In genomic region chr16:370443-370842, GRCh38 we compare ENCODE assay signal across 1 cellular context.
TF ChIP-seq lines count a peak whose summit lies in the region.

MRPL28 (minus strand) TSS chr16:370538; CDS start chr16:370218, 320 bp downstream.

TF ChIP-seq in HepG2, 621 proteins besides CTCF, POLR2A, EP300 and RAD21 (continued from another document and continues in another):
- TF ChIP-seq BCL3 (CRISPR knock-in tag; IDR thresholded peaks at IDR 0.05) (no peak), ZNF552 (CRISPR knock-in tag; IDR thresholded peaks at IDR 0.05; ENCODE audit: borderline replicate concordance) (no peak), ZGPAT (CRISPR knock-in tag; IDR thresholded peaks at IDR 0.05) (peak; percentile 47; the same call in 1 of the 2 replicates), ZFP36 (IDR thresholded peaks at IDR 0.05; ENCODE audit: borderline replicate concordance, low read depth, low read length, partially characterized antibody) (no peak), ZNF569 (CRISPR knock-in tag; IDR thresholded peaks at IDR 0.05; ENCODE audit: borderline replicate concordance) (no peak), JUND (CRISPR knock-in tag; IDR thresholded peaks at IDR 0.05) (no peak), ERF (CRISPR knock-in tag; IDR thresholded peaks at IDR 0.05) (peak; percentile 35; the same call in 1 of the 2 replicates), REL (CRISPR knock-in tag; conservative IDR thresholded peaks at IDR 0.05) (no peak), ATF4 (CRISPR knock-in tag; IDR thresholded peaks at IDR 0.05) (no peak), ZNF180 (CRISPR knock-in tag; IDR thresholded peaks at IDR 0.05; ENCODE audit: borderline replicate concordance, low read depth) (no peak), ZFP1 (CRISPR knock-in tag; IDR thresholded peaks at IDR 0.05) (no peak), MTF1 (CRISPR knock-in tag; IDR thresholded peaks at IDR 0.05) (no peak), SRY (CRISPR knock-in tag; IDR thresholded peaks at IDR 0.05) (no peak), RAD51 (IDR thresholded peaks at IDR 0.05; ENCODE audit: borderline replicate concordance) (no peak), ZSCAN22 (CRISPR knock-in tag; IDR thresholded peaks at IDR 0.05) (no peak), THAP11 (CRISPR knock-in tag; IDR thresholded peaks at IDR 0.05) (peak; percentile 82), NCOA1 (CRISPR knock-in tag; IDR thresholded peaks at IDR 0.05) (no peak), TFDP1 (CRISPR knock-in tag; IDR thresholded peaks at IDR 0.05; ENCODE audit: borderline replicate concordance) (no peak), ZMYM4 (CRISPR knock-in tag; IDR thresholded peaks at IDR 0.05) (0 out of 2 replicates have a peak, but pooled peaks have one; percentile 27), ZSCAN30 (CRISPR knock-in tag; IDR thresholded peaks at IDR 0.05) (no peak), NCOA5 (CRISPR knock-in tag; IDR thresholded peaks at IDR 0.05) (no peak), RNF219 (CRISPR knock-in tag; IDR thresholded peaks at IDR 0.05) (no peak), NR2C2 (CRISPR knock-in tag; IDR thresholded peaks at IDR 0.05; ENCODE audit: borderline replicate concordance) (peak; percentile 92), NCOA2 (CRISPR knock-in tag; IDR thresholded peaks at IDR 0.05) (0 out of 2 replicates have a peak, but pooled peaks have one; percentile 23), RORA (CRISPR knock-in tag; IDR thresholded peaks at IDR 0.05) (no peak), DNMT1 (CRISPR knock-in tag; IDR thresholded peaks at IDR 0.05) (no peak), ISX (CRISPR knock-in tag; conservative IDR thresholded peaks at IDR 0.05) (no peak), MBNL3 (CRISPR knock-in tag; conservative IDR thresholded peaks at IDR 0.05) (no peak)
- TF ChIP-seq, protein P1, sequence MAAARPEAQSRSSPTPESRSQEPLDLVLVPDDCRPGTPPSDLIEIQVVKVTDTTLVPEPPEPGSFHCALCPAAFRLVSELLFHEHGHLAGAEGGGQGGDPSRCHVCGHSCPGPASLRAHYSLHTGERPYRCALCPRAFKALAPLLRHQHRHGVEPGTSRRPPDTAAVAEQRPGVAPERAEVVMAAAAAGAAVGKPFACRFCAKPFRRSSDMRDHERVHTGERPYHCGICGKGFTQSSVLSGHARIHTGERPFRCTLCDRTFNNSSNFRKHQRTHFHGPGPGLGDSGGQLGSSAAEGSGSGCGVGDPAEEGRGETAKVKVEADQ (CRISPR knock-in tag; IDR thresholded peaks at IDR 0.05; ENCODE audit: borderline replicate concordance): no peak
- TF ChIP-seq, protein P2, sequence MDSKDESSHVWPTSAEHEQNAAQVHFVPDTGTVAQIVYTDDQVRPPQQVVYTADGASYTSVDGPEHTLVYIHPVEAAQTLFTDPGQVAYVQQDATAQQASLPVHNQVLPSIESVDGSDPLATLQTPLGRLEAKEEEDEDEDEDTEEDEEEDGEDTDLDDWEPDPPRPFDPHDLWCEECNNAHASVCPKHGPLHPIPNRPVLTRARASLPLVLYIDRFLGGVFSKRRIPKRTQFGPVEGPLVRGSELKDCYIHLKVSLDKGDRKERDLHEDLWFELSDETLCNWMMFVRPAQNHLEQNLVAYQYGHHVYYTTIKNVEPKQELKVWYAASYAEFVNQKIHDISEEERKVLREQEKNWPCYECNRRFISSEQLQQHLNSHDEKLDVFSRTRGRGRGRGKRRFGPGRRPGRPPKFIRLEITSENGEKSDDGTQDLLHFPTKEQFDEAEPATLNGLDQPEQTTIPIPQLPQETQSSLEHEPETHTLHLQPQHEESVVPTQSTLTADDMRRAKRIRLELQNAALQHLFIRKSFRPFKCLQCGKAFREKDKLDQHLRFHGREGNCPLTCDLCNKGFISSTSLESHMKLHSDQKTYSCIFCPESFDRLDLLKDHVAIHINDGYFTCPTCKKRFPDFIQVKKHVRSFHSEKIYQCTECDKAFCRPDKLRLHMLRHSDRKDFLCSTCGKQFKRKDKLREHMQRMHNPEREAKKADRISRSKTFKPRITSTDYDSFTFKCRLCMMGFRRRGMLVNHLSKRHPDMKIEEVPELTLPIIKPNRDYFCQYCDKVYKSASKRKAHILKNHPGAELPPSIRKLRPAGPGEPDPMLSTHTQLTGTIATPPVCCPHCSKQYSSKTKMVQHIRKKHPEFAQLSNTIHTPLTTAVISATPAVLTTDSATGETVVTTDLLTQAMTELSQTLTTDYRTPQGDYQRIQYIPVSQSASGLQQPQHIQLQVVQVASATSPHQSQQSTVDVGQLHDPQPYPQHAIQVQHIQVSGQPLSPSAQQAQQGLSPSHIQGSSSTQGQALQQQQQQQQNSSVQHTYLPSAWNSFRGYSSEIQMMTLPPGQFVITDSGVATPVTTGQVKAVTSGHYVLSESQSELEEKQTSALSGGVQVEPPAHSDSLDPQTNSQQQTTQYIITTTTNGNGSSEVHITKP (CRISPR knock-in tag; IDR thresholded peaks at IDR 0.05; ENCODE audit: low read depth): no peak
- TF ChIP-seq, protein P3, sequence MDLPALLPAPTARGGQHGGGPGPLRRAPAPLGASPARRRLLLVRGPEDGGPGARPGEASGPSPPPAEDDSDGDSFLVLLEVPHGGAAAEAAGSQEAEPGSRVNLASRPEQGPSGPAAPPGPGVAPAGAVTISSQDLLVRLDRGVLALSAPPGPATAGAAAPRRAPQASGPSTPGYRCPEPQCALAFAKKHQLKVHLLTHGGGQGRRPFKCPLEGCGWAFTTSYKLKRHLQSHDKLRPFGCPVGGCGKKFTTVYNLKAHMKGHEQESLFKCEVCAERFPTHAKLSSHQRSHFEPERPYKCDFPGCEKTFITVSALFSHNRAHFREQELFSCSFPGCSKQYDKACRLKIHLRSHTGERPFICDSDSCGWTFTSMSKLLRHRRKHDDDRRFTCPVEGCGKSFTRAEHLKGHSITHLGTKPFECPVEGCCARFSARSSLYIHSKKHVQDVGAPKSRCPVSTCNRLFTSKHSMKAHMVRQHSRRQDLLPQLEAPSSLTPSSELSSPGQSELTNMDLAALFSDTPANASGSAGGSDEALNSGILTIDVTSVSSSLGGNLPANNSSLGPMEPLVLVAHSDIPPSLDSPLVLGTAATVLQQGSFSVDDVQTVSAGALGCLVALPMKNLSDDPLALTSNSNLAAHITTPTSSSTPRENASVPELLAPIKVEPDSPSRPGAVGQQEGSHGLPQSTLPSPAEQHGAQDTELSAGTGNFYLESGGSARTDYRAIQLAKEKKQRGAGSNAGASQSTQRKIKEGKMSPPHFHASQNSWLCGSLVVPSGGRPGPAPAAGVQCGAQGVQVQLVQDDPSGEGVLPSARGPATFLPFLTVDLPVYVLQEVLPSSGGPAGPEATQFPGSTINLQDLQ (CRISPR knock-in tag; IDR thresholded peaks at IDR 0.05): no peak
- TF ChIP-seq, protein P4, sequence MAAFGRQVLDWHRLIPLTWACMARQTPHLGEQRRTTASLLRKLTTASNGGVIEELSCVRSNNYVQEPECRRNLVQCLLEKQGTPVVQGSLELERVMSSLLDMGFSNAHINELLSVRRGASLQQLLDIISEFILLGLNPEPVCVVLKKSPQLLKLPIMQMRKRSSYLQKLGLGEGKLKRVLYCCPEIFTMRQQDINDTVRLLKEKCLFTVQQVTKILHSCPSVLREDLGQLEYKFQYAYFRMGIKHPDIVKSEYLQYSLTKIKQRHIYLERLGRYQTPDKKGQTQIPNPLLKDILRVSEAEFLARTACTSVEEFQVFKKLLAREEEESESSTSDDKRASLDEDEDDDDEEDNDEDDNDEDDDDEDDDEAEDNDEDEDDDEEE (CRISPR knock-in tag; IDR thresholded peaks at IDR 0.05): no peak
- TF ChIP-seq, protein P5, sequence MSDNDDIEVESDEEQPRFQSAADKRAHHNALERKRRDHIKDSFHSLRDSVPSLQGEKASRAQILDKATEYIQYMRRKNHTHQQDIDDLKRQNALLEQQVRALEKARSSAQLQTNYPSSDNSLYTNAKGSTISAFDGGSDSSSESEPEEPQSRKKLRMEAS (IDR thresholded peaks at IDR 0.05): no peak; the same call in 1 of the 2 replicates
- TF ChIP-seq, protein P6, sequence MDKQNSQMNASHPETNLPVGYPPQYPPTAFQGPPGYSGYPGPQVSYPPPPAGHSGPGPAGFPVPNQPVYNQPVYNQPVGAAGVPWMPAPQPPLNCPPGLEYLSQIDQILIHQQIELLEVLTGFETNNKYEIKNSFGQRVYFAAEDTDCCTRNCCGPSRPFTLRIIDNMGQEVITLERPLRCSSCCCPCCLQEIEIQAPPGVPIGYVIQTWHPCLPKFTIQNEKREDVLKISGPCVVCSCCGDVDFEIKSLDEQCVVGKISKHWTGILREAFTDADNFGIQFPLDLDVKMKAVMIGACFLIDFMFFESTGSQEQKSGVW (CRISPR knock-in tag; IDR thresholded peaks at IDR 0.05; ENCODE audit: borderline replicate concordance): no peak
- TF ChIP-seq, protein P7, sequence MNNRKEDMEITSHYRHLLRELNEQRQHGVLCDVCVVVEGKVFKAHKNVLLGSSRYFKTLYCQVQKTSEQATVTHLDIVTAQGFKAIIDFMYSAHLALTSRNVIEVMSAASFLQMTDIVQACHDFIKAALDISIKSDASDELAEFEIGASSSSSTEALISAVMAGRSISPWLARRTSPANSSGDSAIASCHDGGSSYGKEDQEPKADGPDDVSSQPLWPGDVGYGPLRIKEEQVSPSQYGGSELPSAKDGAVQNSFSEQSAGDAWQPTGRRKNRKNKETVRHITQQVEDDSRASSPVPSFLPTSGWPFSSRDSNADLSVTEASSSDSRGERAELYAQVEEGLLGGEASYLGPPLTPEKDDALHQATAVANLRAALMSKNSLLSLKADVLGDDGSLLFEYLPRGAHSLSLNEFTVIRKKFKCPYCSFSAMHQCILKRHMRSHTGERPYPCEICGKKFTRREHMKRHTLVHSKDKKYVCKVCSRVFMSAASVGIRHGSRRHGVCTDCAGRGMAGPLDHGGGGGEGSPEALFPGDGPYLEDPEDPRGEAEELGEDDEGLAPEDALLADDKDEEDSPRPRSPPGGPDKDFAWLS (CRISPR knock-in tag; IDR thresholded peaks at IDR 0.05; ENCODE audit: borderline replicate concordance): no peak
